1 cellular context compared by ENCODE assay signal in the genomic region with DNA sequence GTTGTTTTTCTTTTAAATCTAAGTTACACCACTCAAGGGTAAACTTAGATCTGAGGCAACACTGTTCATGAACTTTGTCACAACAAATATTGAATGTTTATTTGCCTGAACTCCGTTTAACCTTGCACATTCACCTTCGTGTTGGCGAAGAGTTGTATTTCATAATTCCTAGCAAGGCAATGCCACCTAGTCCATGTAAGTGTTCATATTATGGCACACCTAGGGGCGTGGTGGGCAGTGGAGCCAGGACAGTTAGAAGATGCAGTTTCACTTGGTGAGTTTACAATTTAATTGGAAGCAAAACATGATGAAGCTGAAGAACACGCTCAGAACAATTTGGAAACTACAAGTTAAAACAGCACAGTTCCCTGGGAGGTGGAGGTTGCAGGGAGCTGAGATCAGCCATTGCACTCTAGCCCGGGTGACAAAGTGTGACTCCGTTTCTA.
TF ChIP-seq lines count a peak whose summit lies in the region.

No MANE protein-coding gene starts in this region.

TF ChIP-seq in HepG2, 621 proteins besides CTCF, POLR2A, EP300 and RAD21 (continued from another document and continues in another):
- TF ChIP-seq, protein P1, sequence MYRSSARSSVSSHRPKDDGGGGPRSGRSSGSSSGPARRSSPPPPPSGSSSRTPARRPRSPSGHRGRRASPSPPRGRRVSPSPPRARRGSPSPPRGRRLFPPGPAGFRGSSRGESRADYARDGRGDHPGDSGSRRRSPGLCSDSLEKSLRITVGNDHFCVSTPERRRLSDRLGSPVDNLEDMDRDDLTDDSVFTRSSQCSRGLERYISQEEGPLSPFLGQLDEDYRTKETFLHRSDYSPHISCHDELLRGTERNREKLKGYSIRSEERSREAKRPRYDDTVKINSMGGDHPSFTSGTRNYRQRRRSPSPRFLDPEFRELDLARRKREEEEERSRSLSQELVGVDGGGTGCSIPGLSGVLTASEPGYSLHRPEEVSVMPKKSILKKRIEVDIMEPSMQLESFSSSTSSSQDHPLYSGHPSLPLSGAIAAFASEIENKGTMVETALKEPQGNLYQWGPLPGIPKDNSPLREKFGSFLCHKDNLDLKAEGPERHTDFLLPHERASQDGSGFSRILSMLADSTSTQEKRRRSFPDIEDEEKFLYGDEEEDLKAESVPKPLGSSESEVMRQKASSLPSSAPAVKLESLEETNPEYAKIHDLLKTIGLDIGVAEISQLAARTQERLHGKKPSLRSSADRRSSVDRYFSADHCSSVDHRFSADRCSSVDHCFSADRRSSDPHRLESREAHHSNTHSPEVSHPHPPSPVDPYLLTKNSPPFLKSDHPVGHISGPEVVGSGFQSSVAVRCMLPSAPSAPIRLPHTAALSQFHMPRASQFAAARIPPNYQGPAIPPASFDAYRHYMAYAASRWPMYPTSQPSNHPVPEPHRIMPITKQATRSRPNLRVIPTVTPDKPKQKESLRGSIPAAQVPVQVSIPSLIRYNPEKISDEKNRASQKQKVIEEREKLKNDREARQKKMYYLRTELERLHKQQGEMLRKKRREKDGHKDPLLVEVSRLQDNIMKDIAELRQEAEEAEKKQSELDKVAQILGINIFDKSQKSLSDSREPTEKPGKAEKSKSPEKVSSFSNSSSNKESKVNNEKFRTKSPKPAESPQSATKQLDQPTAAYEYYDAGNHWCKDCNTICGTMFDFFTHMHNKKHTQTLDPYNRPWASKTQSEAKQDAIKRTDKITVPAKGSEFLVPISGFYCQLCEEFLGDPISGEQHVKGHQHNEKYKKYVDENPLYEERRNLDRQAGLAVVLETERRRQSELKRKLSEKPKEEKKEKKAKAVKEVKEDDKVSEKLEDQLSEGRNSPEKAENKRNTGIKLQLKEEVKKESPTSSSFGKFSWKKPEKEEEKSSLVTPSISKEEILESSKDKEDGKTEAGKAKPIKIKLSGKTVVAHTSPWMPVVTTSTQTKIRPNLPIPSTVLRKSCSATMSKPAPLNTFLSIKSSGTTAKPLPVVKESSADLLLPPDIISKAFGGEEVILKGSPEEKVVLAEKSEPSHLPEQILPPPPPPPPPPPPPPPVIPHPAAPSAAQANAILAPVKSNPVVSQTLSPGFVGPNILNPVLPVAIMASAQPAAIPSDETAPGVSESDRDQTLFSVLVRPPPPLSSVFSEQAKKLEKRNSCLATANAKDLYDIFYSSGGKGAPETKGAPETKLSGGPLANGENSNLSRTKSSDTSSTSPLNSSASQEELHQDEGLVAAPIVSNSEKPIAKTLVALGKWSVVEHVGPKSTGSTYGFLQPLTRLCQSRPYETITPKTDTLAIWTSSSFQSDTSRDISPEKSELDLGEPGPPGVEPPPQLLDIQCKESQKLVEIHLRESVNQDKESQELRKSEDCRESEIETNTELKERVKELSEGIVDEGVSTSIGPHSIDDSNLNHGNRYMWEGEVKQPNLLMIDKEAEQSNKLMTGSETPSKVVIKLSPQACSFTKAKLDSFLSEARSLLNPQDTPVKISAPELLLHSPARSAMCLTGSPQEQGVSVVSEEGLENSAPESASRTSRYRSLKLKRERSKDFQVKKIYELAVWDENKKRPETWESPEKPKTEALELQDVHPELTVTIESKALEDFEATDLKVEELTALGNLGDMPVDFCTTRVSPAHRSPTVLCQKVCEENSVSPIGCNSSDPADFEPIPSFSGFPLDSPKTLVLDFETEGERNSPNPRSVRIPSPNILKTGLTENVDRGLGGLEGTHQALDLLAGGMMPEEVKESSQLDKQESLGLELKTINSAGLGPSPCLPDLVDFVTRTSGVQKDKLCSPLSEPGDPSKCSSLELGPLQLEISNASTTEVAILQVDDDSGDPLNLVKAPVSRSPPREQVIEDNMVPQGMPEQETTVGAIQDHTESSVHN (CRISPR knock-in tag; IDR thresholded peaks at IDR 0.05) = 0 out of 2 replicates have a peak, but pooled peaks have one; percentile 33
- TF ChIP-seq BHLHE40 (IDR thresholded peaks at IDR 0.05; ENCODE audit: low read length) = peak; percentile 52; the same call in 1 of the 2 replicates
- no peak for TF ChIP-seq PAWR (CRISPR knock-in tag; IDR thresholded peaks at IDR 0.05; ENCODE audit: borderline replicate concordance)
- TF ChIP-seq, protein P2, sequence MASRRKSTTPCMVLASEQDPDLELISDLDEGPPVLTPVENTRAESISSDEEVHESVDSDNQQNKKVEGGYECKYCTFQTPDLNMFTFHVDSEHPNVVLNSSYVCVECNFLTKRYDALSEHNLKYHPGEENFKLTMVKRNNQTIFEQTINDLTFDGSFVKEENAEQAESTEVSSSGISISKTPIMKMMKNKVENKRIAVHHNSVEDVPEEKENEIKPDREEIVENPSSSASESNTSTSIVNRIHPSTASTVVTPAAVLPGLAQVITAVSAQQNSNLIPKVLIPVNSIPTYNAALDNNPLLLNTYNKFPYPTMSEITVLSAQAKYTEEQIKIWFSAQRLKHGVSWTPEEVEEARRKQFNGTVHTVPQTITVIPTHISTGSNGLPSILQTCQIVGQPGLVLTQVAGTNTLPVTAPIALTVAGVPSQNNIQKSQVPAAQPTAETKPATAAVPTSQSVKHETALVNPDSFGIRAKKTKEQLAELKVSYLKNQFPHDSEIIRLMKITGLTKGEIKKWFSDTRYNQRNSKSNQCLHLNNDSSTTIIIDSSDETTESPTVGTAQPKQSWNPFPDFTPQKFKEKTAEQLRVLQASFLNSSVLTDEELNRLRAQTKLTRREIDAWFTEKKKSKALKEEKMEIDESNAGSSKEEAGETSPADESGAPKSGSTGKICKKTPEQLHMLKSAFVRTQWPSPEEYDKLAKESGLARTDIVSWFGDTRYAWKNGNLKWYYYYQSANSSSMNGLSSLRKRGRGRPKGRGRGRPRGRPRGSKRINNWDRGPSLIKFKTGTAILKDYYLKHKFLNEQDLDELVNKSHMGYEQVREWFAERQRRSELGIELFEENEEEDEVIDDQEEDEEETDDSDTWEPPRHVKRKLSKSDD (CRISPR knock-in tag; IDR thresholded peaks at IDR 0.05; ENCODE audit: low read depth) = peak; percentile 83
- TF ChIP-seq, protein P3, sequence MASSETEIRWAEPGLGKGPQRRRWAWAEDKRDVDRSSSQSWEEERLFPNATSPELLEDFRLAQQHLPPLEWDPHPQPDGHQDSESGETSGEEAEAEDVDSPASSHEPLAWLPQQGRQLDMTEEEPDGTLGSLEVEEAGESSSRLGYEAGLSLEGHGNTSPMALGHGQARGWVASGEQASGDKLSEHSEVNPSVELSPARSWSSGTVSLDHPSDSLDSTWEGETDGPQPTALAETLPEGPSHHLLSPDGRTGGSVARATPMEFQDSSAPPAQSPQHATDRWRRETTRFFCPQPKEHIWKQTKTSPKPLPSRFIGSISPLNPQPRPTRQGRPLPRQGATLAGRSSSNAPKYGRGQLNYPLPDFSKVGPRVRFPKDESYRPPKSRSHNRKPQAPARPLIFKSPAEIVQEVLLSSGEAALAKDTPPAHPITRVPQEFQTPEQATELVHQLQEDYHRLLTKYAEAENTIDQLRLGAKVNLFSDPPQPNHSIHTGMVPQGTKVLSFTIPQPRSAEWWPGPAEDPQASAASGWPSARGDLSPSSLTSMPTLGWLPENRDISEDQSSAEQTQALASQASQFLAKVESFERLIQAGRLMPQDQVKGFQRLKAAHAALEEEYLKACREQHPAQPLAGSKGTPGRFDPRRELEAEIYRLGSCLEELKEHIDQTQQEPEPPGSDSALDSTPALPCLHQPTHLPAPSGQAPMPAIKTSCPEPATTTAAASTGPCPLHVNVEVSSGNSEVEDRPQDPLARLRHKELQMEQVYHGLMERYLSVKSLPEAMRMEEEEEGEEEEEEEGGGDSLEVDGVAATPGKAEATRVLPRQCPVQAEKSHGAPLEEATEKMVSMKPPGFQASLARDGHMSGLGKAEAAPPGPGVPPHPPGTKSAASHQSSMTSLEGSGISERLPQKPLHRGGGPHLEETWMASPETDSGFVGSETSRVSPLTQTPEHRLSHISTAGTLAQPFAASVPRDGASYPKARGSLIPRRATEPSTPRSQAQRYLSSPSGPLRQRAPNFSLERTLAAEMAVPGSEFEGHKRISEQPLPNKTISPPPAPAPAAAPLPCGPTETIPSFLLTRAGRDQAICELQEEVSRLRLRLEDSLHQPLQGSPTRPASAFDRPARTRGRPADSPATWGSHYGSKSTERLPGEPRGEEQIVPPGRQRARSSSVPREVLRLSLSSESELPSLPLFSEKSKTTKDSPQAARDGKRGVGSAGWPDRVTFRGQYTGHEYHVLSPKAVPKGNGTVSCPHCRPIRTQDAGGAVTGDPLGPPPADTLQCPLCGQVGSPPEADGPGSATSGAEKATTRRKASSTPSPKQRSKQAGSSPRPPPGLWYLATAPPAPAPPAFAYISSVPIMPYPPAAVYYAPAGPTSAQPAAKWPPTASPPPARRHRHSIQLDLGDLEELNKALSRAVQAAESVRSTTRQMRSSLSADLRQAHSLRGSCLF (CRISPR knock-in tag; IDR thresholded peaks at IDR 0.05; ENCODE audit: borderline replicate concordance) = no peak
- TF ChIP-seq ZNF432 (CRISPR knock-in tag; IDR thresholded peaks at IDR 0.05; ENCODE audit: borderline replicate concordance) = no peak
- peak; percentile 81 for TF ChIP-seq NR2C2 (CRISPR knock-in tag; IDR thresholded peaks at IDR 0.05; ENCODE audit: borderline replicate concordance)
- peak; percentile 71; the same call in 1 of the 2 replicates for TF ChIP-seq ETV5 (CRISPR knock-in tag; IDR thresholded peaks at IDR 0.05; ENCODE audit: borderline replicate concordance)
- TF ChIP-seq, protein P4, sequence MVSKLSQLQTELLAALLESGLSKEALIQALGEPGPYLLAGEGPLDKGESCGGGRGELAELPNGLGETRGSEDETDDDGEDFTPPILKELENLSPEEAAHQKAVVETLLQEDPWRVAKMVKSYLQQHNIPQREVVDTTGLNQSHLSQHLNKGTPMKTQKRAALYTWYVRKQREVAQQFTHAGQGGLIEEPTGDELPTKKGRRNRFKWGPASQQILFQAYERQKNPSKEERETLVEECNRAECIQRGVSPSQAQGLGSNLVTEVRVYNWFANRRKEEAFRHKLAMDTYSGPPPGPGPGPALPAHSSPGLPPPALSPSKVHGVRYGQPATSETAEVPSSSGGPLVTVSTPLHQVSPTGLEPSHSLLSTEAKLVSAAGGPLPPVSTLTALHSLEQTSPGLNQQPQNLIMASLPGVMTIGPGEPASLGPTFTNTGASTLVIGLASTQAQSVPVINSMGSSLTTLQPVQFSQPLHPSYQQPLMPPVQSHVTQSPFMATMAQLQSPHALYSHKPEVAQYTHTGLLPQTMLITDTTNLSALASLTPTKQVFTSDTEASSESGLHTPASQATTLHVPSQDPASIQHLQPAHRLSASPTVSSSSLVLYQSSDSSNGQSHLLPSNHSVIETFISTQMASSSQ (IDR thresholded peaks at IDR 0.05; ENCODE audit: low read depth) = peak; percentile 71; the same call in 1 of the 2 replicates
- TF ChIP-seq, protein P4 (CRISPR knock-in tag; IDR thresholded peaks at IDR 0.05; ENCODE audit: borderline replicate concordance) = peak; percentile 75; the same call in 1 of the 2 replicates
- peak; percentile 48; the same call in 1 of the 2 replicates for TF ChIP-seq SMARCE1 (IDR thresholded peaks at IDR 0.05; ENCODE audit: borderline replicate concordance)
- TF ChIP-seq HOXA7 (CRISPR knock-in tag; IDR thresholded peaks at IDR 0.05) = no peak
- TF ChIP-seq REXO4 (CRISPR knock-in tag; IDR thresholded peaks at IDR 0.05; ENCODE audit: borderline replicate concordance) = no peak
- peak; percentile 87 for TF ChIP-seq SAP130 (CRISPR knock-in tag; IDR thresholded peaks at IDR 0.05; ENCODE audit: low read depth)
- TF ChIP-seq KDM5A (IDR thresholded peaks at IDR 0.05; ENCODE audit: borderline replicate concordance, low read length) = no peak
- peak; percentile 85 for TF ChIP-seq JUND (CRISPR knock-in tag; IDR thresholded peaks at IDR 0.05)
- TF ChIP-seq RARG (CRISPR knock-in tag; IDR thresholded peaks at IDR 0.05; ENCODE audit: low read depth) = no peak
- TF ChIP-seq, protein P5, sequence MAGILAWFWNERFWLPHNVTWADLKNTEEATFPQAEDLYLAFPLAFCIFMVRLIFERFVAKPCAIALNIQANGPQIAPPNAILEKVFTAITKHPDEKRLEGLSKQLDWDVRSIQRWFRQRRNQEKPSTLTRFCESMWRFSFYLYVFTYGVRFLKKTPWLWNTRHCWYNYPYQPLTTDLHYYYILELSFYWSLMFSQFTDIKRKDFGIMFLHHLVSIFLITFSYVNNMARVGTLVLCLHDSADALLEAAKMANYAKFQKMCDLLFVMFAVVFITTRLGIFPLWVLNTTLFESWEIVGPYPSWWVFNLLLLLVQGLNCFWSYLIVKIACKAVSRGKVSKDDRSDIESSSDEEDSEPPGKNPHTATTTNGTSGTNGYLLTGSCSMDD (CRISPR knock-in tag; IDR thresholded peaks at IDR 0.05) = no peak
- no peak for TF ChIP-seq ZNF776 (CRISPR knock-in tag; IDR thresholded peaks at IDR 0.05)
- TF ChIP-seq ZNF136 (CRISPR knock-in tag; IDR thresholded peaks at IDR 0.05; ENCODE audit: low read depth) = peak; percentile 39; the same call in 1 of the 2 replicates
- peak; percentile 36 for TF ChIP-seq STAG1 (CRISPR knock-in tag; IDR thresholded peaks at IDR 0.05)
- no peak for TF ChIP-seq ZNF775 (CRISPR knock-in tag; IDR thresholded peaks at IDR 0.05; ENCODE audit: borderline replicate concordance)
- TF ChIP-seq HDAC2 (CRISPR knock-in tag; IDR thresholded peaks at IDR 0.05) = peak; percentile 99
- TF ChIP-seq, protein P6, sequence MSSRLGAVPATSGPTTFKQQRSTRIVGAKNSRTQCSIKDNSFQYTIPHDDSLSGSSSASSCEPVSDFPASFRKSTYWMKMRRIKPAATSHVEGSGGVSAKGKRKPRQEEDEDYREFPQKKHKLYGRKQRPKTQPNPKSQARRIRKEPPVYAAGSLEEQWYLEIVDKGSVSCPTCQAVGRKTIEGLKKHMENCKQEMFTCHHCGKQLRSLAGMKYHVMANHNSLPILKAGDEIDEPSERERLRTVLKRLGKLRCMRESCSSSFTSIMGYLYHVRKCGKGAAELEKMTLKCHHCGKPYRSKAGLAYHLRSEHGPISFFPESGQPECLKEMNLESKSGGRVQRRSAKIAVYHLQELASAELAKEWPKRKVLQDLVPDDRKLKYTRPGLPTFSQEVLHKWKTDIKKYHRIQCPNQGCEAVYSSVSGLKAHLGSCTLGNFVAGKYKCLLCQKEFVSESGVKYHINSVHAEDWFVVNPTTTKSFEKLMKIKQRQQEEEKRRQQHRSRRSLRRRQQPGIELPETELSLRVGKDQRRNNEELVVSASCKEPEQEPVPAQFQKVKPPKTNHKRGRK (CRISPR knock-in tag; IDR thresholded peaks at IDR 0.05) = no peak
- TF ChIP-seq ZNF569 (CRISPR knock-in tag; IDR thresholded peaks at IDR 0.05; ENCODE audit: borderline replicate concordance) = no peak
- TF ChIP-seq ZNF850 (CRISPR knock-in tag; conservative IDR thresholded peaks at IDR 0.05) = no peak
- TF ChIP-seq ZNF30 (CRISPR knock-in tag; IDR thresholded peaks at IDR 0.05) = no peak
- no peak for TF ChIP-seq ZNF780A (CRISPR knock-in tag; IDR thresholded peaks at IDR 0.05)
- peak; percentile 90 for TF ChIP-seq SIX1 (CRISPR knock-in tag; IDR thresholded peaks at IDR 0.05; ENCODE audit: borderline replicate concordance)
- peak; percentile 84; the same call in 1 of the 2 replicates for TF ChIP-seq SMAD3 (CRISPR knock-in tag; IDR thresholded peaks at IDR 0.05)
- peak; percentile 92 for TF ChIP-seq IRF2 (CRISPR knock-in tag; IDR thresholded peaks at IDR 0.05)
- TF ChIP-seq ZNF460 (CRISPR knock-in tag; IDR thresholded peaks at IDR 0.05; ENCODE audit: borderline replicate concordance) = peak; percentile 48; the same call in 1 of the 2 replicates
- no peak for TF ChIP-seq POLR2AphosphoS5 (IDR thresholded peaks at IDR 0.05; ENCODE audit: low read depth, low read length)
